ENCODE assay signal across 15 cellular contexts in the genomic region with DNA sequence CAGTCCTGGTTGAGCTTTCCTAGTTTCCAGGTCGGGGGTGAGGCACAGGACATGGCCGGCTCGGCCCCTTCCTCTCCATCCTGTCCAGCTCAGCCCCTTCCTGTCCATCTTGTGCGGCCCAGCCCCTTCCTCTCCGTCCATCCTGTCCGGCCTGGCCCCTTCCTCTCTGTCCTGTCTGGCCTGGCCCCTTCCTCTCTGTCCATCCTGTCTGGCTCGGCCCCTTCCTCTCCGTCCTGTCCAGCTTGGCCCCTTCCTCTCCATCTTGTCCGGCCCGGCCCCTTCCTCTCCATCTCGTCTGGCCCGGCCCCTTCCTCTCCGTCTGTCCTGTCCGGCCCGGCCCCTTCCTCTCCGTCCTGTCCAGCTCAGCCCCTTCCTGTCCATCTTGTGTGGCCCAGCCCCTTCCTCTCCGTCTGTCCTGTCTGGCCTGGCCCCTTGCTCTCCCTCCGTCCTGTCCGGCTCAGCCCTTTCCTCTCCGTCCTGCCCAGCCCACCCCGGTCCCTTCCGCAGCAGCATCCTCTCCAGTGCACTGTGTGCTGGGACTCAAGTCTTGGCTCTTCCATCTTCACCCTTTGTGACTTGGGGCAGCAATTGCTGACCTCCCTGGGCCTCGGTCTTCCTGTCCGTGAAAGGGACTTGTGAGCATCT. TPM values are rescaled to one million over a fixed set of nuclear protein-coding genes. Genes with fewer than 3 reads are reported as not detected.
DNase-seq lines count a peak whose midpoint lies in the region; ATAC-seq and TF ChIP-seq lines count a peak whose summit lies in the region.
"Had no signal": no experiment of that assay in that cellular context is flagged by ENCODE, and none has a peak within 500 bp of the region (broad histone marks: within the 10 kb centered on the region; RNA-seq: fewer than 3 reads in every experiment).

No MANE protein-coding gene starts in this region.

- H3K4me1 ChIP-seq in DND-41 (ENCODE audit: insufficient read depth, low read length) (peaks cover 29% of the 10 kb centered on the region), trophoblast cell (ENCODE audit: control insufficient read depth in 1 of 2, insufficient read depth in 2 of 2, low read length in 2 of 2) (peaks cover 17 to 23% of the 10 kb centered on the region in 2 experiments)
- H3K4me1 ChIP-seq: uterus had no signal

- ATAC-seq in DND-41 (ENCODE audit: insufficient read depth, low read depth) (no peak), HG03108 (IDR thresholded peaks at IDR 0.05; ENCODE audit: unreplicated experiment) (no peak)

- no peak overlapping the region for H3K4me3 ChIP-seq in DND-41 (ENCODE audit: low read depth in 1 of 2, low read length in 2 of 2)
- peak overlapping the region; percentile 16 for H3K4me3 ChIP-seq in coronary artery
- no peak overlapping the region for H3K4me3 ChIP-seq in trophoblast cell (ENCODE audit: low read depth, low read length)
- H3K4me3 ChIP-seq: neural progenitor cell, uterus had no signal

- no peak for TF ChIP-seq CTCF in DND-41 (IDR thresholded peaks at IDR 0.05; ENCODE audit: borderline replicate concordance, extremely low read depth, low read length, poor library complexity, severe bottlenecking)
- TF ChIP-seq CTCF in coronary artery (IDR thresholded peaks at IDR 0.05) = no peak

- peaks cover 25% of the 10 kb centered on the region for H3K79me2 ChIP-seq in DND-41 (ENCODE audit: insufficient read depth, low read length)
- no peaks in the 10 kb centered on the region for H3K79me2 ChIP-seq in trophoblast cell (ENCODE audit: control insufficient read depth, insufficient read depth, low read length, poor library complexity)

- peak overlapping the region; percentile 60 for H4K91ac ChIP-seq in trophoblast cell (ENCODE audit: low read depth, low read length)

- peak overlapping the region; percentile 16 for H2BK12ac ChIP-seq in trophoblast cell (ENCODE audit: low read length)

- H3K9ac ChIP-seq in DND-41 (ENCODE audit: low read depth, low read length) (no peak overlapping the region), trophoblast cell (ENCODE audit: low read length) (no peak overlapping the region)

- H3K27me3 ChIP-seq in DND-41 (ENCODE audit: insufficient read depth, low read length, poor library complexity) = no peaks in the 10 kb centered on the region
- no peaks in the 10 kb centered on the region for H3K27me3 ChIP-seq in trophoblast cell (ENCODE audit: insufficient read depth, low read length)
- H3K27me3 ChIP-seq: neural progenitor cell, uterus had no signal

- WGBS in trophoblast cell (ENCODE audit: extremely low coverage, insufficient coverage, insufficient read length) = no CpG with 5 or more reads among the region's 24 CpGs

- peaks cover 11% of the 10 kb centered on the region for H3K79me1 ChIP-seq in trophoblast cell (ENCODE audit: low read length)

- peak overlapping the region; percentile 14 for H4K8ac ChIP-seq in trophoblast cell (ENCODE audit: low read depth, low read length)

- no peak for DNase-seq in DND-41
- DNase-seq in coronary artery (ENCODE audit: low spot score) = no peak
- peak; percentile 62 for DNase-seq in islet precursor cell
- DNase-seq in trophoblast cell = no peak
- no peak for DNase-seq in stimulated activated CD4-positive, alpha-beta T cell treated with anti-CD3 and anti-CD28 coated beads, Interleukin-15, amount 100 ng/mL, for 24 hours
- DNase-seq in hepatic stellate cell (ENCODE audit: low spot score) = no peak
- no peak for DNase-seq in NCI-H146 (lab: John Stamatoyannopoulos, UW)
- DNase-seq: activated naive CD4-positive, alpha-beta T cell treated with anti-CD3 and anti-CD28 coated beads, Interleukin-2, amount 10 ng/mL, durations not matched to agents 7 days and 5 days; DMS 273 treated with DMSO at 0.1 percent for 48 hours; NCI-H1092; NCI-H510A treated with DMSO at 0.1 percent for 48 hours; stimulated activated CD8-positive, alpha-beta memory T cell treated with anti-CD3 and anti-CD28 coated beads, Interleukin-4, amount 100 ng/mL, for 48 hours had no signal

- H2AFZ ChIP-seq in DND-41 (ENCODE audit: low read depth, low read length) (no peak overlapping the region), trophoblast cell (ENCODE audit: insufficient read depth, low read length, poor library complexity) (no peak overlapping the region)
- H2AFZ ChIP-seq: neural progenitor cell had no signal

- peak overlapping the region; percentile 10 for H3K14ac ChIP-seq in trophoblast cell (ENCODE audit: low read length)

- H3K9me3 ChIP-seq in DND-41 (ENCODE audit: insufficient read depth, low read length, severe bottlenecking) (no peaks in the 10 kb centered on the region), trophoblast cell (ENCODE audit: insufficient read depth, low read depth, low read length) (no peaks in the 10 kb centered on the region)
- H3K9me3 ChIP-seq: uterus had no signal

- H3K18ac ChIP-seq in trophoblast cell (ENCODE audit: low read length) = peak overlapping the region; percentile 17

- H3K27ac ChIP-seq in DND-41 (ENCODE audit: low read length) (peak overlapping the region; percentile 21; the same call in 1 of the 2 replicates), coronary artery (peak overlapping the region in 1 of 2 donors; percentile 51), trophoblast cell (ENCODE audit: low read depth, low read length) (peak overlapping the region; percentile 7)
- H3K27ac ChIP-seq: neural progenitor cell had no signal

- H3K23ac ChIP-seq in trophoblast cell (ENCODE audit: low read length) = no peak overlapping the region

- peak overlapping the region; percentile 2 for H2BK120ac ChIP-seq in trophoblast cell (ENCODE audit: insufficient read depth, low read length, poor library complexity)

- H3K36me3 ChIP-seq in DND-41 (ENCODE audit: insufficient read depth, low read length) = peaks cover 18% of the 10 kb centered on the region
- no peaks in the 10 kb centered on the region for H3K36me3 ChIP-seq in trophoblast cell (ENCODE audit: control insufficient read depth in 1 of 2, insufficient read depth in 2 of 2, low read length in 2 of 2)
- H3K36me3 ChIP-seq: neural progenitor cell, uterus had no signal

- H4K12ac ChIP-seq in trophoblast cell (ENCODE audit: low read depth, low read length) = peak overlapping the region; percentile 7

- H3K4ac ChIP-seq in trophoblast cell (ENCODE audit: low read depth, low read length) = no peak overlapping the region

- no peak overlapping the region for H3K4me2 ChIP-seq in DND-41 (ENCODE audit: insufficient read depth, low read length)
- no peak overlapping the region for H3K4me2 ChIP-seq in trophoblast cell (ENCODE audit: low read length)
- H3K4me2 ChIP-seq: neural progenitor cell had no signal

- H2BK5ac ChIP-seq in trophoblast cell (ENCODE audit: low read depth, low read length, poor library complexity) = no peak overlapping the region

- H2AK5ac ChIP-seq in trophoblast cell (ENCODE audit: low read length) = peak overlapping the region; percentile 16

- H4K20me1 ChIP-seq in DND-41 (ENCODE audit: insufficient read depth, low read length) = 0 out of 2 replicates have a peak, but pooled peaks cover 3% of the 10 kb centered on the region

RNA-seq across cellular contexts. Expression of gene ZNF750, which starts 5.5 kb away (rescaled TPM):
- polyA plus RNA-seq in trophoblast cell (2013) = 28.8 and 29.8 TPM in 2 replicates
